In the genomic region with DNA sequence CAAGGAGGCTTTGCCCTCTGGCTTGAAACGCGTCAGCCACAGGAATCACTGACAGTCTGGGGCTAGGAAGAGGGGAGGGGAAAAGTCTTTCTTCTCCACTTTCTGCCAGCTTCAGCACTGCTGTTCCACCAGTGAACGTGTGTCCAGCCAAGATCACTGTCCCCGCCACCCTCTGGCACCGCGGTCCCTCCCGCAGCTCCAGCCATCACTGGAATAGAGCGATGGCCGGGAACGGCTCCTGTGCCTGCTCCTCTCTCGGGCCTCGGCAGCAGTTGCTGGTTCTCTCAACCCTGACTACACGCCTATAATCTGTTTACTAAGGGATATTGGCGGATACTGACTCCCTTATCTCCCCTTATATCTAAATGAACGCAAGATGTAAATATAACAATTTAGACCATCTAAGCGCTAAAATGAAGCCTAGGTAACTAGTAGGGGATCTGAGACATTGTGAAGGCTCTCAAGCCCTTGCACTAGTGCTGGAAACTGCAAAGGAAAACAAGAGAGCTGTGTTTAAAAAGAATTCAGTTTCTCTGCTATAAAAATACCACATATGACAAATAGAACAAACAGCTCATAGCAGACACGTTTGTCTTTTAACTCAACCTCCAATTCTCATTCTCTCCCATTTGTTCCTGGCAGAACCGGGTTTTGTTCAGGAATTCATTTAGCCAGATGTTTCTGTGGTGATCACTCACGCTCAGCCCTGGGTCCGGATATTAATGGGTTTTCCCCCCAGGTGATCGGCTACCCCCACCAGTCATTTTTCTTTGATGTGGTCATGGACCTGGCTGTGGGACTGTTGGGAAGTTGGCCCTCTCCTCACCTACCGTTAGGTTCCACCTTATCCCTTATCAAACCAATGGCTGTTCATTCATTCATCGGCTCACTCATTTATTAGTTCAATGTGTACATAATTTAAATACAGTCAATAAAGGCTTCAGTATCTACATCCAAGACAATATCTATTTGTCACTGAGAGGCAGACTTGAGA, we compare ENCODE assay signal across 23 cellular contexts.
DNase-seq lines count a peak whose midpoint lies in the region; ATAC-seq and TF ChIP-seq lines count a peak whose summit lies in the region.
"Had no signal": no experiment of that assay in that cellular context is flagged by ENCODE, and none has a peak within 500 bp of the region (broad histone marks: within the 10 kb centered on the region; RNA-seq: fewer than 3 reads in every experiment).

No MANE protein-coding gene starts in this region.

- H3K36me3 ChIP-seq in PC-9 (ENCODE audit: low read depth) (no peaks in the 10 kb centered on the region), vagina (no peaks in the 10 kb centered on the region), right lobe of liver (no peaks in the 10 kb centered on the region)

- TF ChIP-seq POLR2A in vagina (IDR thresholded peaks at IDR 0.05), result no peak
- no peak for TF ChIP-seq POLR2A in right lobe of liver (IDR thresholded peaks at IDR 0.05)

- H3K4me3 ChIP-seq in PC-9 (no peak overlapping the region; the same call in 1 of the 2 replicates), dorsolateral prefrontal cortex (no peak overlapping the region), vagina (no peak overlapping the region), right lobe of liver (no peak overlapping the region)

- H3K27ac ChIP-seq in PC-9 (no peak overlapping the region), dorsolateral prefrontal cortex (peak overlapping the region in 33 of 59 donors; percentile 2 to 83 (median 52)), vagina (no peak overlapping the region), right lobe of liver (no peak overlapping the region)
- H3K27ac ChIP-seq: 22Rv1, KMS-11 had no signal

- H4K20me1 ChIP-seq in PC-9 (ENCODE audit: insufficient read depth), result no peaks in the 10 kb centered on the region

- CTCF ChIA-PET in PC-9 (lab: Charles Lee), result no interaction called here
- CTCF ChIA-PET in activated CD4-positive, alpha-beta memory T cell treated with anti-CD3 and anti-CD28 coated beads, Interleukin-2, amount 10 ng/mL, durations not matched to agents 7 days and 5 days (lab: Charles Lee), result no interaction called here

- TF ChIP-seq CTCF in PC-9 (conservative IDR thresholded peaks at IDR 0.05) (no peak), dorsolateral prefrontal cortex (IDR thresholded peaks at IDR 0.05 in 54 of 56, conservative IDR thresholded peaks at IDR 0.05 in 2 of 56; ENCODE audit: low read depth in 1 of 56, partially characterized antibody in 56 of 56) (no peak), vagina (IDR thresholded peaks at IDR 0.05) (no peak), right lobe of liver (IDR thresholded peaks at IDR 0.05) (no peak)

- no peaks in the 10 kb centered on the region for H3K27me3 Mint-ChIP-seq in activated CD4-positive, alpha-beta memory T cell treated with anti-CD3 and anti-CD28 coated beads, Interleukin-2, amount 10 ng/mL, durations not matched to agents 7 days and 5 days

- no peaks in the 10 kb centered on the region; the same call in 1 of the 2 replicates for H3F3A ChIP-seq in PC-9 (ENCODE audit: insufficient read depth, low read depth)

- no peaks in the 10 kb centered on the region for H3K9me2 ChIP-seq in PC-9 (ENCODE audit: insufficient read depth)

- H3K9me3 Mint-ChIP-seq in activated CD4-positive, alpha-beta memory T cell treated with anti-CD3 and anti-CD28 coated beads, Interleukin-2, amount 10 ng/mL, durations not matched to agents 7 days and 5 days, result no peaks in the 10 kb centered on the region
- H3K9me3 Mint-ChIP-seq: CD8-positive, alpha-beta memory T cell had no signal

- DNase-seq in NCI-H82 (lab: John Stamatoyannopoulos, UW), result peak; percentile 2
- DNase-seq in NCI-H82 treated with DMSO at 0.1 percent for 48 hours (lab: John Stamatoyannopoulos, UW; ENCODE audit: unreplicated experiment), result no peak
- DNase-seq in PC-9, result no peak
- DNase-seq in dorsolateral prefrontal cortex, result no peak
- peak; percentile 42 to 72 for DNase-seq in vagina (ENCODE audit: extremely low spot score in 2 of 2)
- DNase-seq in activated CD4-positive, alpha-beta memory T cell treated with anti-CD3 and anti-CD28 coated beads, Interleukin-2, amount 10 ng/mL, durations not matched to agents 7 days and 5 days, result no peak
- DNase-seq in right lobe of liver, result no peak
- DNase-seq: ACHN; AML-193; C1 segment of cervical spinal cord; Calu3; CD8-positive, alpha-beta memory T cell; DMS153; IMR-90; NCI-H1105; NCI-H2081; NCI-H2171; NCI-H524 treated with DMSO at 0.1 percent for 48 hours; NK-92 treated with Interleukin-12 subunit alpha and Interleukin-12 subunit beta, amount 100 ng/mL, for 24 hours had no signal

- H3K4me1 ChIP-seq in PC-9 (replicated peaks; ENCODE audit: insufficient read depth) (no peaks in the 10 kb centered on the region), vagina (peaks cover 7% of the 10 kb centered on the region), right lobe of liver (no peaks in the 10 kb centered on the region)

- H3K9me3 ChIP-seq in PC-9 (ENCODE audit: insufficient read depth, low read depth) (no peaks in the 10 kb centered on the region), vagina (no peaks in the 10 kb centered on the region), right lobe of liver (no peaks in the 10 kb centered on the region)

- 69% methylated on average over 18 of the region's 23 CpGs for WGBS in right lobe of liver (ENCODE audit: insufficient coverage, low coverage, low lambda C conversion rate, missing lambda C conversion rate)

- no peak overlapping the region for H3K4me3 Mint-ChIP-seq in activated CD4-positive, alpha-beta memory T cell treated with anti-CD3 and anti-CD28 coated beads, Interleukin-2, amount 10 ng/mL, durations not matched to agents 7 days and 5 days
- H3K4me3 Mint-ChIP-seq: CD8-positive, alpha-beta memory T cell had no signal

- POLR2A ChIA-PET in PC-9 (lab: Charles Lee; ENCODE audit: unreplicated experiment), result no interaction called here
- POLR2A ChIA-PET in activated CD4-positive, alpha-beta memory T cell treated with anti-CD3 and anti-CD28 coated beads, Interleukin-2, amount 10 ng/mL, durations not matched to agents 7 days and 5 days (lab: Charles Lee), result no interaction called here

- no peak for ATAC-seq in GM21526 (IDR thresholded peaks at IDR 0.05; ENCODE audit: low FRiP score, unreplicated experiment)
- no peak for ATAC-seq in right lobe of liver
- ATAC-seq: Right ventricle myocardium inferior had no signal

- H3K27ac Mint-ChIP-seq in activated CD4-positive, alpha-beta memory T cell treated with anti-CD3 and anti-CD28 coated beads, Interleukin-2, amount 10 ng/mL, durations not matched to agents 7 days and 5 days, result no peak overlapping the region
- H3K27ac Mint-ChIP-seq: CD8-positive, alpha-beta memory T cell had no signal

- no peaks in the 10 kb centered on the region for H3K4me1 Mint-ChIP-seq in activated CD4-positive, alpha-beta memory T cell treated with anti-CD3 and anti-CD28 coated beads, Interleukin-2, amount 10 ng/mL, durations not matched to agents 7 days and 5 days
- H3K4me1 Mint-ChIP-seq: CD8-positive, alpha-beta memory T cell had no signal

- no peaks in the 10 kb centered on the region for H3K36me3 Mint-ChIP-seq in activated CD4-positive, alpha-beta memory T cell treated with anti-CD3 and anti-CD28 coated beads, Interleukin-2, amount 10 ng/mL, durations not matched to agents 7 days and 5 days (ENCODE audit: low read depth)
- H3K36me3 Mint-ChIP-seq: CD8-positive, alpha-beta memory T cell had no signal

- no TSS peak for BruUV-seq in PC-9 (replicated peaks; lab: Mats Ljungman, UMichigan)

- intact Hi-C loops in PC-9 (cut with micrococcal nuclease; ENCODE audit: unreplicated experiment), result no loop called here
- intact Hi-C loops in dorsolateral prefrontal cortex (cut with DNase I), result no loop called here
- intact Hi-C loops in vagina (cut with DNase I), result no loop called here
- intact Hi-C loops in right lobe of liver (cut with DNase I), result no loop called here

- no peaks in the 10 kb centered on the region for H3K79me2 ChIP-seq in PC-9 (ENCODE audit: low read depth)

- H2AFZ ChIP-seq in PC-9, result no peak overlapping the region

- H3K4me2 ChIP-seq in PC-9, result peak overlapping the region; percentile 36

- H3K27me3 ChIP-seq in PC-9 (ENCODE audit: insufficient read depth, low read depth) (peaks cover 8% of the 10 kb centered on the region), dorsolateral prefrontal cortex (no peaks in the 10 kb centered on the region), vagina (no peaks in the 10 kb centered on the region), right lobe of liver (no peaks in the 10 kb centered on the region)

Comparison
In these comparisons a context has a peak if more than half of its experiments do, and no peak if none do; other contexts are left out.
1. DNase-seq: peak in NCI-H82 (single experiment) and vagina (2 of 2); none in NCI-H82 treated with DMSO at 0.1 percent for 48 hours (single experiment), PC-9 (0 of 2), dorsolateral prefrontal cortex (0 of 10), activated CD4-positive, alpha-beta memory T cell treated with anti-CD3 and anti-CD28 coated beads, Interleukin-2, amount 10 ng/mL, durations not matched to agents 7 days and 5 days (single experiment) and right lobe of liver (0 of 3).
2. H3K27ac ChIP-seq: peak in dorsolateral prefrontal cortex (33 of 59); none in PC-9 (single experiment), vagina (single experiment) and right lobe of liver (0 of 3).